8 cellular contexts compared by ENCODE assay signal in genomic region chr1:91730781-91731732, GRCh38.
A peak's percentile ranks its signal among the peaks of the same experiment; 100 is the strongest.
DNase-seq lines count a peak whose midpoint lies in the region; ATAC-seq, FAIRE-seq and TF ChIP-seq lines count a peak whose summit lies in the region.

No MANE protein-coding gene starts in this region.

- no peak overlapping the region for H3K4me2 ChIP-seq in HepG2 (ENCODE audit: low read depth, low read length)

- no peak overlapping the region for H3K9ac ChIP-seq in HepG2 (ENCODE audit: insufficient read depth, low read depth, low read length)

- ATAC-seq in HepG2, result no peak; the same call in 2 of the 3 replicates

- WGBS in HepG2 (ENCODE audit: low lambda C conversion rate), result 94% methylated on average over 15 of the region's 15 CpGs
- 57% methylated on average over 15 of the region's 15 CpGs for WGBS in urinary bladder
- WGBS in spleen, 5 donors, result 62 to 77% (median 65%) methylated on average over 15 of the region's 15 CpGs

- H3K27me3 Mint-ChIP-seq in activated naive CD4-positive, alpha-beta T cell treated with anti-CD3 and anti-CD28 coated beads, Interleukin-2, amount 10 ng/mL, durations not matched to agents 7 days and 5 days, result peaks cover 3% of the 10 kb centered on the region
- no peaks in the 10 kb centered on the region for H3K27me3 Mint-ChIP-seq in activated naive CD8-positive, alpha-beta T cell

- intact Hi-C loops in HepG2 (cut with micrococcal nuclease; ENCODE audit: unreplicated experiment), result no loop called here
- intact Hi-C loops in spleen (cut with DNase I; ENCODE audit: low total_unique reads), result no loop called here

- H3K36me3 Mint-ChIP-seq in activated naive CD4-positive, alpha-beta T cell treated with anti-CD3 and anti-CD28 coated beads, Interleukin-2, amount 10 ng/mL, durations not matched to agents 7 days and 5 days, result peaks cover 50% of the 10 kb centered on the region
- H3K36me3 Mint-ChIP-seq in activated naive CD8-positive, alpha-beta T cell, result peaks cover 17% of the 10 kb centered on the region

- H3K79me2 ChIP-seq in HepG2 (ENCODE audit: insufficient read depth, low read length), result peaks cover 3% of the 10 kb centered on the region

- H3K27me3 ChIP-seq in HepG2 (ENCODE audit: control insufficient read depth in 1 of 2, insufficient read depth in 2 of 2, low read length in 2 of 2) (no peaks in the 10 kb centered on the region), spleen (replicated peaks in 1 of 7) (no peaks in the 10 kb centered on the region)

- no peak for FAIRE-seq in HepG2 (lab: Jason Lieb, UNC)

- TF ChIP-seq EP300 in HepG2 (IDR thresholded peaks at IDR 0.05; ENCODE audit: low read depth in 2 of 2, low read length in 2 of 2), result no peak
- TF ChIP-seq EP300 in HepG2 (CRISPR knock-in tag; IDR thresholded peaks at IDR 0.05; ENCODE audit: borderline replicate concordance), result no peak

- no peaks in the 10 kb centered on the region; the same call in 1 of the 2 replicates for H4K20me1 ChIP-seq in HepG2 (ENCODE audit: insufficient read depth, low read length)

- POLR2A ChIA-PET in HepG2 (lab: Yijun Ruan, JAX), result no interaction called here

- in situ Hi-C loops in HepG2 (cut with HindIII; ENCODE audit: extremely low pct_ligation_motif_present, low pct_unique_long_range_greater_than_20kb), result no loop called here

- H3K27ac ChIP-seq in HepG2 (ENCODE audit: extremely low read length, insufficient read depth, low read length) (no peak overlapping the region), urinary bladder (ENCODE audit: low read depth) (peak overlapping the region; percentile 77), spleen (peak overlapping the region in 2 of 8 donors; percentile 16 to 54)

- H2AFZ ChIP-seq in HepG2 (ENCODE audit: low read length), result no peak overlapping the region

- H3K4me3 Mint-ChIP-seq in activated naive CD4-positive, alpha-beta T cell treated with anti-CD3 and anti-CD28 coated beads, Interleukin-2, amount 10 ng/mL, durations not matched to agents 7 days and 5 days, result no peak overlapping the region
- peak overlapping the region; percentile 76 for H3K4me3 Mint-ChIP-seq in activated naive CD8-positive, alpha-beta T cell

- H3K4me1 Mint-ChIP-seq in activated naive CD4-positive, alpha-beta T cell treated with anti-CD3 and anti-CD28 coated beads, Interleukin-2, amount 10 ng/mL, durations not matched to agents 7 days and 5 days, result peaks cover 37% of the 10 kb centered on the region
- peaks cover 42% of the 10 kb centered on the region for H3K4me1 Mint-ChIP-seq in activated naive CD8-positive, alpha-beta T cell (ENCODE audit: low read depth)

- H3K4me1 ChIP-seq in HepG2 (ENCODE audit: insufficient read depth, low read length) (peaks cover 31% of the 10 kb centered on the region), urinary bladder (ENCODE audit: insufficient read depth) (no peaks in the 10 kb centered on the region), spleen (peaks cover 10 to 63% (median 36%) of the 10 kb centered on the region in 6 donors)

- H3K4me3 ChIP-seq in HepG2 (replicated peaks in 1 of 3; ENCODE audit: insufficient read depth in 1 of 3, low read depth in 2 of 3, low read length in 3 of 3), result no peak overlapping the region
- H3K4me3 ChIP-seq in urinary bladder (ENCODE audit: low read depth, low read length), result no peak overlapping the region
- H3K4me3 ChIP-seq in spleen, result no peak overlapping the region

- CTCF ChIA-PET in activated naive CD4-positive, alpha-beta T cell treated with anti-CD3 and anti-CD28 coated beads, Interleukin-2, amount 10 ng/mL, durations not matched to agents 7 days and 5 days (lab: Charles Lee), result interaction anchor here (0.6 to 0.7 kb wide), 2 partner anchors 10 to 16 kb away, joined by 3 read pairs; no protein-coding TSS in a partner anchor
- CTCF ChIA-PET in HepG2 (lab: Yijun Ruan, JAX; ENCODE audit: low intra/inter-chr PET ratio, low total read pairs), result no interaction called here

- peak; percentile 44 for DNase-seq in activated naive CD4-positive, alpha-beta T cell treated with Interleukin-2 at 50 U/mL for 16 hours
- DNase-seq in activated naive CD4-positive, alpha-beta T cell treated with anti-CD3 and anti-CD28 coated beads, Interleukin-2, amount 10 ng/mL, durations not matched to agents 7 days and 5 days, result no peak
- DNase-seq in HepG2 (ENCODE audit: low spot score) (no peak), spleen (no peak), ureter (ENCODE audit: low spot score) (no peak), T1000 (lab: John Stamatoyannopoulos, UW) (no peak)

- peaks cover 30 to 92% of the 10 kb centered on the region in 2 experiments for H3K36me3 ChIP-seq in HepG2 (replicated peaks in 1 of 2; ENCODE audit: control insufficient read depth in 1 of 2, insufficient read depth in 2 of 2, low read length in 2 of 2)
- H3K36me3 ChIP-seq in urinary bladder (ENCODE audit: insufficient read depth), result peaks cover 4% of the 10 kb centered on the region
- H3K36me3 ChIP-seq in spleen, result peaks cover 0 to 69% (median 10%) of the 10 kb centered on the region in 6 donors

- no peak for TF ChIP-seq RAD21 in HepG2 (CRISPR knock-in tag; IDR thresholded peaks at IDR 0.05)

- no peak for TF ChIP-seq POLR2A in HepG2 (IDR thresholded peaks at IDR 0.05; ENCODE audit: insufficient read depth in 1 of 2, low read depth in 2 of 2, low read length in 2 of 2)
- no peak for TF ChIP-seq POLR2A in spleen (IDR thresholded peaks at IDR 0.05)

- BruUV-seq in HepG2 (replicated peaks; lab: Mats Ljungman, UMichigan), result no TSS peak

- no peaks in the 10 kb centered on the region for H3K9me3 Mint-ChIP-seq in activated naive CD4-positive, alpha-beta T cell treated with anti-CD3 and anti-CD28 coated beads, Interleukin-2, amount 10 ng/mL, durations not matched to agents 7 days and 5 days
- H3K9me3 Mint-ChIP-seq in activated naive CD8-positive, alpha-beta T cell (ENCODE audit: low read depth), result no peaks in the 10 kb centered on the region

- TF ChIP-seq CTCF in HepG2 (CRISPR knock-in tag; IDR thresholded peaks at IDR 0.05) (no peak), spleen (IDR thresholded peaks at IDR 0.05 in 8 of 11, conservative IDR thresholded peaks at IDR 0.05 in 3 of 11) (no peak)

- no peak overlapping the region for H3K27ac Mint-ChIP-seq in activated naive CD4-positive, alpha-beta T cell treated with anti-CD3 and anti-CD28 coated beads, Interleukin-2, amount 10 ng/mL, durations not matched to agents 7 days and 5 days
- peak overlapping the region; percentile 89 for H3K27ac Mint-ChIP-seq in activated naive CD8-positive, alpha-beta T cell

- no peaks in the 10 kb centered on the region for H3K9me3 ChIP-seq in HepG2 (ENCODE audit: low read length)
- no peaks in the 10 kb centered on the region for H3K9me3 ChIP-seq in spleen

TF ChIP-seq in HepG2, 621 proteins besides CTCF, POLR2A, EP300 and RAD21:
- no peak for TF ChIP-seq PRDM4 (CRISPR knock-in tag; IDR thresholded peaks at IDR 0.05; ENCODE audit: borderline replicate concordance)
- TF ChIP-seq RBFOX2 (IDR thresholded peaks at IDR 0.05; ENCODE audit: low read depth, low read length), result no peak
- no peak for TF ChIP-seq ZNF333 (CRISPR knock-in tag; IDR thresholded peaks at IDR 0.05; ENCODE audit: borderline replicate concordance)
- peak; percentile 51 for TF ChIP-seq AGO2 (optimal IDR thresholded peaks at IDR 0.05; ENCODE audit: low read depth, low read length)
